ENCODE assay signal across 9 cellular contexts in genomic region chr11:1837171-1838076, GRCh38. TPM values are rescaled to one million over a fixed set of nuclear protein-coding genes. Genes with fewer than 3 reads are reported as not detected.
DNase-seq lines count a peak whose midpoint lies in the region; ATAC-seq and TF ChIP-seq lines count a peak whose summit lies in the region.
"Had no signal": no experiment of that assay in that cellular context is flagged by ENCODE, and none has a peak within 500 bp of the region (broad histone marks: within the 10 kb centered on the region; RNA-seq: fewer than 3 reads in every experiment).

No MANE protein-coding gene starts in this region.

- no peak overlapping the region for H3K4me3 ChIP-seq in astrocyte of the spinal cord (ENCODE audit: low read depth, low read length)
- no peak overlapping the region for H3K4me3 ChIP-seq in kidney epithelial cell (ENCODE audit: low read depth, low read length)

- H3K36me3 ChIP-seq in kidney epithelial cell (ENCODE audit: control insufficient read depth, insufficient read depth, low read length), result no peaks in the 10 kb centered on the region

- ATAC-seq in GM19043 (IDR thresholded peaks at IDR 0.05; ENCODE audit: low read depth, unreplicated experiment) (peak; percentile 62), omental fat pad (ENCODE audit: low FRiP score) (no peak)

- TF ChIP-seq CTCF in astrocyte of the spinal cord (IDR thresholded peaks at IDR 0.05; ENCODE audit: low read depth, low read length), result peak; percentile 96
- TF ChIP-seq CTCF in kidney epithelial cell (IDR thresholded peaks at IDR 0.05; ENCODE audit: insufficient read depth, low read length, poor library complexity, severe bottlenecking), result peak; percentile 93
- peak in 1 of 3 donors; percentile 79 for TF ChIP-seq CTCF in omental fat pad (IDR thresholded peaks at IDR 0.05)

- DNase-seq in Ammon's horn (ENCODE audit: low spot score) (peak; percentile 57), HuH-7.5 (ENCODE audit: low spot score) (peak; percentile 83), UCSD-AML1 (lab: John Stamatoyannopoulos, UW; ENCODE audit: unreplicated experiment) (peak; percentile 74), astrocyte of the spinal cord (ENCODE audit: low read depth, low spot score) (peak; percentile 44), kidney epithelial cell (ENCODE audit: low read depth) (no peak), omental fat pad (ENCODE audit: low spot score) (no peak)
- DNase-seq in stimulated activated CD4-positive, alpha-beta T cell treated with anti-CD3 and anti-CD28 coated beads, TNF-alpha, amount 100 ng/mL, for 24 hours (ENCODE audit: low read depth in 3 of 3), result peak; percentile 58 to 73 (median 59)

- in situ Hi-C loops in astrocyte of the spinal cord (cut with HindIII; ENCODE audit: low sequenced_read_pairs), result no loop called here

- H3K27me3 ChIP-seq in kidney epithelial cell (ENCODE audit: control insufficient read depth, insufficient read depth, low read length), result peaks cover 9% of the 10 kb centered on the region

RNA-seq across cellular contexts. Expression of gene TNNI2, which starts 1.4 kb away (rescaled TPM):
- not detected in 2 replicates for total RNA-seq in kidney epithelial cell
- total RNA-seq in omental fat pad, result 1 to 10 TPM in 3 of 4 donors, not detected in 1; 1.4 to 3.7 (median 2.4) TPM

RNA-seq across cellular contexts. Expression of gene SYT8, which starts 2.6 kb away (rescaled TPM):
- total RNA-seq in kidney epithelial cell (0.17 TPM in 1 of 2 replicates, not detected in the other), omental fat pad (not detected)

RNA-seq across cellular contexts. Expression of gene LSP1, which starts 15.5 kb away (rescaled TPM):
- total RNA-seq in kidney epithelial cell, result not detected in 2 replicates
- 10 to 100 TPM; 12.1 to 71.2 (median 49.8) TPM for total RNA-seq in omental fat pad

RNA-seq across cellular contexts. Expression of gene PRR33, which starts 54.3 kb away (rescaled TPM):
- not detected in 2 replicates for total RNA-seq in kidney epithelial cell
- total RNA-seq in omental fat pad, result not detected
- total RNA-seq: urinary bladder had no signal

Comparison
In these comparisons a context has a peak if more than half of its experiments do, and no peak if none do; other contexts are left out.
1. DNase-seq: peak in Ammon's horn (single experiment), HuH-7.5 (single experiment), UCSD-AML1 (single experiment), astrocyte of the spinal cord (single experiment) and stimulated activated CD4-positive, alpha-beta T cell treated with anti-CD3 and anti-CD28 coated beads, TNF-alpha, amount 100 ng/mL, for 24 hours (3 of 3); none in kidney epithelial cell (single experiment) and omental fat pad (single experiment).
2. RNA of gene LSP1, which starts 15.5 kb away (total RNA-seq): 12.1 to 71.2 TPM in omental fat pad; not detected in kidney epithelial cell; every median in the first group is over 10 times any median in the second.